27 cellular contexts compared by ENCODE assay signal in the genomic region with DNA sequence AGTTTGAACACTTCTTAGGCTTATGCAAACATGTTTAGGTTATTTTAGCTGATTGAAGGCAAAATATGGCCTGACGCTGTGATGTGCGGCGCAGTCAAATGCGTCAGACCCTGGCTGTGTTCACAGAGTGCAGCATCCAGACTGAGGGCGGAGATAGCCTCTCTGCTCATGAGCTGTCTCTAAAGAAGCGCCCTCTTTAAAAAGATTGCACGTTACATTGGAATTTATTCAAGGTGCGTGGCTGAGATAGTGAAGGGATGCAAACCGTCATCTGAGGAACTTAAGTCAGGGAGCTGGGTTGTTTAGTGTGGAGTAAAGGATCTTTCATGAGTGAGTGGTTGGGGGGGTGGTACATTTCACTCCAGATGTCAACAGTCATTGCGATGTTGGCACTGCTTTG.
"Had no signal": no experiment of that assay in that cellular context is flagged by ENCODE, and none has a peak within 500 bp of the region (broad histone marks: within the 10 kb centered on the region; RNA-seq: fewer than 3 reads in every experiment).

No MANE protein-coding gene starts in this region.

- H3K4me3 Mint-ChIP-seq: activated CD4-positive, alpha-beta memory T cell treated with anti-CD3 and anti-CD28 coated beads for 36 hours; activated CD4-positive, alpha-beta T cell treated with anti-CD3 and anti-CD28 coated beads, Interleukin-2, amount 10 ng/mL, durations not matched to agents 24 days and 14 days; activated naive CD4-positive, alpha-beta T cell treated with anti-CD3 and anti-CD28 coated beads for 36 hours; activated T-cell treated with anti-CD3 and anti-CD28 coated beads, Interleukin-2, amount 50 U/mL, for 4 hours; activated T-helper 1 cell treated with anti-CD3 and anti-CD28 coated beads, Interleukin-12 subunit alpha, Interleukin-12 subunit beta, Interleukin-2, Interleukin-4 antibody, amounts not matched to agents 30 ng/mL and 10 ng/mL and 1 ng/mL, durations not matched to agents 14 hours and 24 hours and 36 hours; T-helper 1 cell treated with Interleukin-12 subunit alpha and Interleukin-12 subunit beta and Interleukin-4 antibody, amounts not matched to agents 30 μg/mL and 1 μg/mL, for 36 hours; T-helper 2 cell treated with Interferon-gamma antibody and Interleukin-4, amounts not matched to agents 5 μg/mL and 100 μg/mL, for 36 hours had no signal

- H3K4me3 ChIP-seq: Peyer's patch, SJSA1 had no signal

- DNase-seq: activated CD4-positive, alpha-beta memory T cell treated with anti-CD3 and anti-CD28 coated beads for 36 hours; activated CD4-positive, alpha-beta T cell treated with anti-CD3 and anti-CD28 coated beads, Interleukin-2, amount 10 ng/mL, durations not matched to agents 24 days and 14 days; activated CD8-positive, alpha-beta memory T cell treated with anti-CD3 and anti-CD28 coated beads, Interleukin-2, amount 50 U/mL, for 4 hours; activated gamma-delta T cell treated with Interleukin-2 at 50 U/mL for 16 hours; activated naive CD4-positive, alpha-beta T cell treated with anti-CD3 and anti-CD28 coated beads for 36 hours; activated T-cell treated with anti-CD3 and anti-CD28 coated beads for 4 hours; activated T-cell treated with anti-CD3 and anti-CD28 coated beads, Interleukin-2, amount 50 U/mL, for 4 hours; brain microvascular endothelial cell; central memory CD4-positive, alpha-beta T cell; NCI-H1092 treated with DMSO at 0.1 percent for 48 hours; NCI-H1417 treated with DMSO at 0.1 percent for 48 hours; NCI-H187 treated with DMSO at 0.1 percent for 48 hours; NCI-H2081; NCI-H2171 treated with DMSO at 0.1 percent for 48 hours; NCI-H345; NCI-H524 treated with DMSO at 0.1 percent for 48 hours; PC-3; Peyer's patch; RPMI8226; SHP77 treated with DMSO at 0.1 percent for 48 hours; SK-N-SH had no signal

- H3K36me3 ChIP-seq: brain microvascular endothelial cell, Peyer's patch had no signal

- H3K9me3 Mint-ChIP-seq: activated CD4-positive, alpha-beta memory T cell treated with anti-CD3 and anti-CD28 coated beads for 36 hours; activated CD4-positive, alpha-beta T cell treated with anti-CD3 and anti-CD28 coated beads, Interleukin-2, amount 10 ng/mL, durations not matched to agents 24 days and 14 days; activated naive CD4-positive, alpha-beta T cell treated with anti-CD3 and anti-CD28 coated beads for 36 hours; activated naive CD4-positive, alpha-beta T cell treated with anti-CD3 and anti-CD28 coated beads, Interleukin-2, amount 50 U/mL, for 72 hours; activated T-cell treated with anti-CD3 and anti-CD28 coated beads, Interleukin-2, amount 50 U/mL, for 4 hours; T-helper 1 cell treated with Interleukin-12 subunit alpha and Interleukin-12 subunit beta and Interleukin-4 antibody, amounts not matched to agents 30 μg/mL and 1 μg/mL, for 36 hours; T-helper 2 cell treated with Interferon-gamma antibody and Interleukin-4, amounts not matched to agents 5 μg/mL and 100 μg/mL, for 36 hours had no signal

- H3K27me3 Mint-ChIP-seq: activated CD4-positive, alpha-beta memory T cell treated with anti-CD3 and anti-CD28 coated beads for 36 hours; activated CD4-positive, alpha-beta T cell treated with anti-CD3 and anti-CD28 coated beads, Interleukin-2, amount 10 ng/mL, durations not matched to agents 24 days and 14 days had no signal

- H3K4me2 ChIP-seq: KMS-11, SK-N-SH had no signal

- H3K9me3 ChIP-seq: Peyer's patch, SJSA1, SK-N-SH had no signal

- H3K27ac Mint-ChIP-seq: activated CD4-positive, alpha-beta memory T cell treated with anti-CD3 and anti-CD28 coated beads for 36 hours; activated CD4-positive, alpha-beta T cell treated with anti-CD3 and anti-CD28 coated beads, Interleukin-2, amount 10 ng/mL, durations not matched to agents 24 days and 14 days; activated naive CD4-positive, alpha-beta T cell treated with anti-CD3 and anti-CD28 coated beads for 36 hours; activated naive CD4-positive, alpha-beta T cell treated with anti-CD3 and anti-CD28 coated beads, Interleukin-2, amount 50 U/mL, for 72 hours; activated T-helper 1 cell treated with anti-CD3 and anti-CD28 coated beads, Interleukin-12 subunit alpha, Interleukin-12 subunit beta, Interleukin-2, Interleukin-4 antibody, amounts not matched to agents 30 ng/mL and 10 ng/mL and 1 ng/mL, durations not matched to agents 14 hours and 24 hours and 36 hours; T-helper 1 cell treated with Interleukin-12 subunit alpha and Interleukin-12 subunit beta and Interleukin-4 antibody, amounts not matched to agents 30 μg/mL and 1 μg/mL, for 36 hours; T-helper 2 cell treated with Interferon-gamma antibody and Interleukin-4, amounts not matched to agents 5 μg/mL and 100 μg/mL, for 36 hours had no signal

- H3K27ac ChIP-seq: brain microvascular endothelial cell, KMS-11, Peyer's patch, SJSA1 had no signal

- H3K27me3 ChIP-seq: brain microvascular endothelial cell, Peyer's patch, SJSA1 had no signal

- H3K9ac ChIP-seq: KMS-11, SK-N-SH had no signal

- H3K4me1 ChIP-seq: Peyer's patch had no signal

- ATAC-seq: activated naive CD4-positive, alpha-beta T cell treated with anti-CD3 and anti-CD28 coated beads, Interleukin-2, amount 50 U/mL, for 72 hours; activated T-cell treated with anti-CD3 and anti-CD28 coated beads, Interleukin-2, amount 50 U/mL, for 4 hours; PC-3 had no signal
